In the genomic region with DNA sequence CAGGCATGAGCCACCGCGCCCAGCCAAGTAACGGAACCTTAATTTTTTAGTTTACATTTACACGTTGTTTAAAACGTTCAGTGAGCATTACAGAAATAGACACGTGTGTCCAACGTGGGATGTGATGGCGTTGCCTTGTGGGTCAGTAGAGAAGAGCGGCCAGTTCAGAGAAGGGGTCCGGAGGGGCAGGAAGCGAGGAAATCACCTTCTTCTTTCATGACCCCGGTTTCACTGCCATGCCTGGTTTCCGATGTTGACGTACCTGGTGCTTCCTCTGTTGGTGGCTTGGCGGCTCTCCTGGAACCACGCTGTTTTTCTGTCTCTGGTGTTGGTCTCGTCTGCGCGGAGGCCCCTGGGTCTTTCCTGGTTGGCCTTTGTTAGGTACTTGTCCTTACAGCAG, we compare ENCODE assay signal across 16 cellular contexts.
"Had no signal": no experiment of that assay in that cellular context is flagged by ENCODE, and none has a peak within 500 bp of the region (broad histone marks: within the 10 kb centered on the region; RNA-seq: fewer than 3 reads in every experiment).

No MANE protein-coding gene starts in this region.

- H3K27ac ChIP-seq: coronary artery, lower lobe of right lung, neutrophil, thyroid gland had no signal

- H3K4me3 ChIP-seq: coronary artery, heart right ventricle, lower lobe of right lung, smooth muscle cell, thyroid gland had no signal

- H3K4me1 ChIP-seq: lower lobe of right lung, thyroid gland had no signal

- H3K4me3 Mint-ChIP-seq: endodermal cell, memory B cell, nephron progenitor cell, type B pancreatic cell had no signal

- H3K27me3 Mint-ChIP-seq: memory B cell, type B pancreatic cell had no signal

- H3K27ac Mint-ChIP-seq: endodermal cell, memory B cell, type B pancreatic cell had no signal

- DNase-seq: effector CD4-positive, alpha-beta T cell; endodermal cell; foreskin melanocyte; hypothalamus; lower lobe of right lung; midbrain; nephron progenitor cell; stimulated activated CD4-positive, alpha-beta T cell treated with anti-CD3 and anti-CD28 coated beads, Interleukin-2, amount 100 ng/mL, for 48 hours; stimulated activated naive CD4-positive, alpha-beta T cell treated with Interleukin-2 at 50 U/mL for 16 hours; thyroid gland had no signal

- H3K9me3 Mint-ChIP-seq: type B pancreatic cell had no signal

- H3K9me3 ChIP-seq: heart right ventricle, lower lobe of right lung, neutrophil, thyroid gland had no signal

- H3K27me3 ChIP-seq: heart right ventricle, neutrophil, thyroid gland had no signal

- H3K4me1 Mint-ChIP-seq: endodermal cell had no signal
